10 cellular contexts compared by ENCODE assay signal in the genomic region with DNA sequence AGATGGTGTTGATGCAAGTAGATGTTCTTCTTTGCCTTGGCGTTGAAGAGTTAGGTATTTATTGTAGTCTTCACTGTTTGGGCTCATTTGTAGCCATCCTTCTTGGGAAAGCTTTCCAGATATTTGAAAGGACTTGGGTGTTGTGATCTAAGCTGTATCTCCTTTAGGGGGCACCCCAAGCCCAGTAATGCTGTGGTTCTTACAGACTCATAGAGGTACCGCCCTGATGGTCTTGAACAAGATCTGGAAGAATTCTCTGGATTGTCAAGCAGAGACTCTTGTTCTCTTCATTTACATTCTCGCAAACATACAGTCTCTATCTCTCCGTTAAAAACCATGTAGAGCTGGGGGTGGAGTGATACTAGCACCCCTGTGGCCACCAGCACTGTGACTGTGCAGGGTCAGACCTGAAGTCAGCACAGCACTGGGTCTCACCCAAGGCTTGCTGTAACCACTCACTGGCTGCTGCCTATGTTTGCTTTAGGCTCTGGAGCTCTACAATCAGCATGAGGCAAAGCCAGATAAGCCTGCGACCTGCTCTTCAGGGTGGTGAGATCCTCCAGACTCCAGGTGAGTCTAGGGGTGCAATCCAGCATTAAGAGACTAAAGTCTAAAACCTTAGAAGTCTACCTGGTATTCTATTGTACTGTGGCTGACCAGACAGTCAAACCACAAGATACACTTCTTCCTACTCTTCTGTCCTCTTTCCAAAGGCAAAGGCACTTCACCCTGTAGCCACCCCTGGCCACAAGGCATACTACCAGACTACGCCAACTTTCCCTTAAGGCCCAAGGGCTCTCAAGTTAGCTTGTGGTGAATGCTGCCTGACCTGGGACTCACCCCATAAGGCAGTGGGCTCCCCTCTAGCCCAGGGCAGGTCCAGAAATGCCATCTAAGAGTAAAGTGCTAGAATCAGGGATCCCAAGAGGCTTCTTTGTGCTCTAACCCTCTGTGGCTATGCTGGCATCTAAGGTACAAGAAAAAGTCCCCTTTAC.
DNase-seq lines count a peak whose midpoint lies in the region; ATAC-seq and TF ChIP-seq lines count a peak whose summit lies in the region.
"Had no signal": no experiment of that assay in that cellular context is flagged by ENCODE, and none has a peak within 500 bp of the region (broad histone marks: within the 10 kb centered on the region; RNA-seq: fewer than 3 reads in every experiment).

No MANE protein-coding gene starts in this region.

- H3K27ac ChIP-seq in OCI-LY3 (ENCODE audit: low read length) (no peak overlapping the region), fibroblast of lung (ENCODE audit: insufficient read depth, low read length) (no peak overlapping the region), spleen (no peak overlapping the region), coronary artery (no peak overlapping the region)

- H3K36me3 ChIP-seq in OCI-LY3 (replicated peaks; ENCODE audit: low read depth, low read length) (no peaks in the 10 kb centered on the region), fibroblast of lung (ENCODE audit: control insufficient read depth, insufficient read depth, low read length) (no peaks in the 10 kb centered on the region), spleen (no peaks in the 10 kb centered on the region)

- H3K4me3 Mint-ChIP-seq in stimulated activated effector memory CD8-positive, alpha-beta T cell treated with anti-CD3 and anti-CD28 coated beads, Interleukin-12 subunit alpha, Interleukin-12 subunit beta, amount 100 ng/mL, for 72 hours = no peak overlapping the region

- no peak overlapping the region for H3K4me2 ChIP-seq in OCI-LY3 (ENCODE audit: low read length)
- no peak overlapping the region for H3K4me2 ChIP-seq in fibroblast of lung (ENCODE audit: extremely low read depth, insufficient read depth, low read length)

- intact Hi-C loops in spleen (cut with DNase I; ENCODE audit: low total_unique reads) = no loop called here

- 56 to 70% (median 62%) methylated on average over 6 of the region's 6 CpGs for WGBS in spleen, 5 donors

- H2AFZ ChIP-seq in OCI-LY3 (ENCODE audit: low read depth, low read length) = no peak overlapping the region
- no peak overlapping the region for H2AFZ ChIP-seq in fibroblast of lung (ENCODE audit: low read length)

- H3K9me3 ChIP-seq in OCI-LY3 (ENCODE audit: insufficient read depth, low read length) = no peaks in the 10 kb centered on the region
- no peaks in the 10 kb centered on the region for H3K9me3 ChIP-seq in fibroblast of lung (ENCODE audit: control insufficient read depth, insufficient read depth, low read depth, low read length)
- H3K9me3 ChIP-seq in spleen = peaks cover 0 to 11% (median 0%) of the 10 kb centered on the region in 8 donors

- no peaks in the 10 kb centered on the region for H3K27me3 ChIP-seq in OCI-LY3 (ENCODE audit: low read depth, low read length)
- H3K27me3 ChIP-seq in fibroblast of lung (ENCODE audit: control insufficient read depth, insufficient read depth, low read length) = no peaks in the 10 kb centered on the region
- H3K27me3 ChIP-seq in spleen (replicated peaks in 1 of 7) = no peaks in the 10 kb centered on the region

- DNase-seq in CMK (ENCODE audit: low read depth) (peak; percentile 2), fibroblast of lung (ENCODE audit: low read depth in 2 of 2) (peak; percentile 77 to 89), spleen (no peak), coronary artery (ENCODE audit: low spot score) (no peak)
- no peak for DNase-seq in stimulated activated effector memory CD8-positive, alpha-beta T cell treated with anti-CD3 and anti-CD28 coated beads, Interleukin-12 subunit alpha, Interleukin-12 subunit beta, amount 100 ng/mL, for 72 hours (ENCODE audit: low spot score in 2 of 2)

- peaks cover 17% of the 10 kb centered on the region for H3K4me1 ChIP-seq in OCI-LY3 (ENCODE audit: low read length)
- H3K4me1 ChIP-seq in fibroblast of lung (ENCODE audit: control insufficient read depth, extremely low read depth, insufficient read depth, low read length) = no peaks in the 10 kb centered on the region
- no peaks in the 10 kb centered on the region for H3K4me1 ChIP-seq in spleen

- TF ChIP-seq CTCF in OCI-LY3 (IDR thresholded peaks at IDR 0.05; ENCODE audit: low read depth, low read length) (peak; percentile 68), fibroblast of lung (conservative IDR thresholded peaks at IDR 0.05 in 1 of 2, IDR thresholded peaks at IDR 0.05 in 1 of 2; ENCODE audit: low read depth in 1 of 2, low read length in 2 of 2) (peak; percentile 56 to 60), spleen (IDR thresholded peaks at IDR 0.05 in 8 of 11, conservative IDR thresholded peaks at IDR 0.05 in 3 of 11) (peak in 2 of 11 experiments; percentile 15 to 20), coronary artery (IDR thresholded peaks at IDR 0.05) (no peak)

- H3K27ac Mint-ChIP-seq in stimulated activated effector memory CD8-positive, alpha-beta T cell treated with anti-CD3 and anti-CD28 coated beads, Interleukin-12 subunit alpha, Interleukin-12 subunit beta, amount 100 ng/mL, for 72 hours = no peak overlapping the region

- H3K9ac ChIP-seq in OCI-LY3 (ENCODE audit: low read length) (no peak overlapping the region), fibroblast of lung (ENCODE audit: insufficient read depth, low read length) (no peak overlapping the region)

- H4K20me1 ChIP-seq in OCI-LY3 (ENCODE audit: insufficient read depth, low read length) = no peaks in the 10 kb centered on the region
- H4K20me1 ChIP-seq in fibroblast of lung (ENCODE audit: control insufficient read depth, extremely low read depth, insufficient read depth, low read length) = no peaks in the 10 kb centered on the region

- H3K4me1 Mint-ChIP-seq in stimulated activated effector memory CD8-positive, alpha-beta T cell treated with anti-CD3 and anti-CD28 coated beads, Interleukin-12 subunit alpha, Interleukin-12 subunit beta, amount 100 ng/mL, for 72 hours = no peaks in the 10 kb centered on the region

- TF ChIP-seq POLR2A in spleen (IDR thresholded peaks at IDR 0.05) = no peak

- ATAC-seq in GM19397 (IDR thresholded peaks at IDR 0.05; ENCODE audit: unreplicated experiment) (peak; percentile 58), GM19395 (IDR thresholded peaks at IDR 0.05; ENCODE audit: unreplicated experiment) (no peak)
- ATAC-seq in stimulated activated effector memory CD8-positive, alpha-beta T cell treated with anti-CD3 and anti-CD28 coated beads, Interleukin-12 subunit alpha, Interleukin-12 subunit beta, amount 100 ng/mL, for 72 hours = peak; percentile 24
- ATAC-seq: Panc1 had no signal

- H3K4me3 ChIP-seq in OCI-LY3 (ENCODE audit: low read length) = no peak overlapping the region
- H3K4me3 ChIP-seq in fibroblast of lung (replicated peaks in 1 of 4; ENCODE audit: control extremely low read depth in 1 of 4, insufficient read depth in 1 of 4, low read depth in 3 of 4, low read length in 4 of 4) = no peak overlapping the region
- no peak overlapping the region for H3K4me3 ChIP-seq in spleen
- H3K4me3 ChIP-seq in coronary artery = no peak overlapping the region
- H3K4me3 ChIP-seq: lung had no signal

- H3K36me3 Mint-ChIP-seq in stimulated activated effector memory CD8-positive, alpha-beta T cell treated with anti-CD3 and anti-CD28 coated beads, Interleukin-12 subunit alpha, Interleukin-12 subunit beta, amount 100 ng/mL, for 72 hours = no peaks in the 10 kb centered on the region

- H3K9me3 Mint-ChIP-seq in stimulated activated effector memory CD8-positive, alpha-beta T cell treated with anti-CD3 and anti-CD28 coated beads, Interleukin-12 subunit alpha, Interleukin-12 subunit beta, amount 100 ng/mL, for 72 hours = peaks cover 11% of the 10 kb centered on the region

- H3K79me2 ChIP-seq in OCI-LY3 (ENCODE audit: low read length) (no peaks in the 10 kb centered on the region), fibroblast of lung (ENCODE audit: control insufficient read depth, insufficient read depth, low read length) (no peaks in the 10 kb centered on the region)

Comparison
In these comparisons a context has a peak if more than half of its experiments do, and no peak if none do; other contexts are left out.
1. DNase-seq: peak in CMK (single experiment) and fibroblast of lung (2 of 2); none in stimulated activated effector memory CD8-positive, alpha-beta T cell treated with anti-CD3 and anti-CD28 coated beads, Interleukin-12 subunit alpha, Interleukin-12 subunit beta, amount 100 ng/mL, for 72 hours (0 of 2), spleen (single experiment) and coronary artery (single experiment).